Comparison of ENCODE assay signal across 10 cellular contexts in genomic region chr3:14143271-14143605, GRCh38. TPM values are rescaled to one million over a fixed set of nuclear protein-coding genes. Genes with fewer than 3 reads are reported as not detected.
DNase-seq lines count a peak whose midpoint lies in the region; ATAC-seq and TF ChIP-seq lines count a peak whose summit lies in the region.
"Had no signal": no experiment of that assay in that cellular context is flagged by ENCODE, and none has a peak within 500 bp of the region (broad histone marks: within the 10 kb centered on the region; RNA-seq: fewer than 3 reads in every experiment).

No MANE protein-coding gene starts in this region.

- POLR2A ChIA-PET in activated CD4-positive, alpha-beta memory T cell treated with anti-CD3 and anti-CD28 coated beads for 36 hours (lab: Charles Lee): interaction anchor here (1.4 to 5.3 kb wide), 4 partner anchors 9 to 35 kb away, joined by 6 to 52 read pairs (median 18); partner anchors contain the start of genes CHCHD4, LSM3, TMEM43 and XPC

- no peak overlapping the region for H2AFZ ChIP-seq in neural progenitor cell (replicated peaks)

- no peak for ATAC-seq in HG03108 (IDR thresholded peaks at IDR 0.05; ENCODE audit: unreplicated experiment)
- no peak for ATAC-seq in GM21825 (IDR thresholded peaks at IDR 0.05; ENCODE audit: unreplicated experiment)
- ATAC-seq: WTC11 had no signal

- no peak overlapping the region for H3K4me2 ChIP-seq in neural progenitor cell

- no peak for TF ChIP-seq POLR2A in spleen (IDR thresholded peaks at IDR 0.05)

- no peaks in the 10 kb centered on the region for H3K27me3 Mint-ChIP-seq in activated CD4-positive, alpha-beta memory T cell treated with anti-CD3 and anti-CD28 coated beads for 36 hours
- peaks cover 2% of the 10 kb centered on the region for H3K27me3 Mint-ChIP-seq in neural progenitor cell (ENCODE audit: insufficient read depth, low read depth)

- 87 to 96% (median 94%) methylated on average over 4 of the region's 4 CpGs for WGBS in spleen, 5 donors

- H3K9ac ChIP-seq in neural progenitor cell: no peak overlapping the region

- H4K20me1 ChIP-seq in neural progenitor cell (ENCODE audit: low read depth): no peaks in the 10 kb centered on the region

- intact Hi-C loops in activated CD4-positive, alpha-beta memory T cell treated with anti-CD3 and anti-CD28 coated beads for 36 hours (cut with micrococcal nuclease): no loop called here
- intact Hi-C loops in spleen (cut with DNase I; ENCODE audit: low total_unique reads): no loop called here

- H3K79me2 ChIP-seq in neural progenitor cell (ENCODE audit: low read depth): no peaks in the 10 kb centered on the region

- no peak overlapping the region for H3K4me3 Mint-ChIP-seq in activated CD4-positive, alpha-beta memory T cell treated with anti-CD3 and anti-CD28 coated beads for 36 hours
- H3K4me3 Mint-ChIP-seq in neural progenitor cell: no peak overlapping the region
- H3K4me3 Mint-ChIP-seq: WTC11 had no signal

- H3K4me3 ChIP-seq in spleen (no peak overlapping the region), neural progenitor cell (no peak overlapping the region)

- H3K36me3 ChIP-seq in spleen (peaks cover 0 to 81% (median 60%) of the 10 kb centered on the region in 6 donors), neural progenitor cell (no peaks in the 10 kb centered on the region)

- H3K9me3 Mint-ChIP-seq in activated CD4-positive, alpha-beta memory T cell treated with anti-CD3 and anti-CD28 coated beads for 36 hours: no peaks in the 10 kb centered on the region
- H3K9me3 Mint-ChIP-seq in neural progenitor cell: no peaks in the 10 kb centered on the region
- H3K9me3 Mint-ChIP-seq: WTC11 had no signal

- H3K27me3 ChIP-seq in spleen (replicated peaks in 1 of 7): no peaks in the 10 kb centered on the region
- no peaks in the 10 kb centered on the region for H3K27me3 ChIP-seq in neural progenitor cell

- CTCF ChIA-PET in activated CD4-positive, alpha-beta memory T cell treated with anti-CD3 and anti-CD28 coated beads for 36 hours (lab: Charles Lee): interaction anchor here (0.9 to 3.6 kb wide), 2 partner anchors 10 to 19 kb away, joined by 3 to 21 read pairs; partner anchors contain the start of genes CHCHD4 and TMEM43

- TF ChIP-seq CTCF in spleen (IDR thresholded peaks at IDR 0.05 in 8 of 11, conservative IDR thresholded peaks at IDR 0.05 in 3 of 11) (no peak), neural progenitor cell (IDR thresholded peaks at IDR 0.05) (no peak)

- peak overlapping the region; percentile 85 for H3K27ac Mint-ChIP-seq in activated CD4-positive, alpha-beta memory T cell treated with anti-CD3 and anti-CD28 coated beads for 36 hours
- no peak overlapping the region for H3K27ac Mint-ChIP-seq in neural progenitor cell
- H3K27ac Mint-ChIP-seq: WTC11 had no signal

- H3K4me1 Mint-ChIP-seq in activated CD4-positive, alpha-beta memory T cell treated with anti-CD3 and anti-CD28 coated beads for 36 hours (ENCODE audit: low read depth): peaks cover 59% of the 10 kb centered on the region
- H3K4me1 Mint-ChIP-seq in neural progenitor cell: peaks cover 21% of the 10 kb centered on the region

- DNase-seq in HCEC 1CT: peak; percentile 42
- no peak for DNase-seq in activated CD4-positive, alpha-beta memory T cell treated with anti-CD3 and anti-CD28 coated beads for 36 hours
- DNase-seq in fibroblast of peridontal ligament (ENCODE audit: extremely low read depth): peak; percentile 51
- no peak for DNase-seq in spleen
- DNase-seq in neural progenitor cell (ENCODE audit: low spot score): no peak
- no peak for DNase-seq in NCI-H774 (lab: John Stamatoyannopoulos, UW)
- DNase-seq: NCI-H2081 treated with DMSO at 0.1 percent for 48 hours had no signal

- H3K36me3 Mint-ChIP-seq in activated CD4-positive, alpha-beta memory T cell treated with anti-CD3 and anti-CD28 coated beads for 36 hours: peaks cover 35% of the 10 kb centered on the region
- H3K36me3 Mint-ChIP-seq in neural progenitor cell: peaks cover 27% of the 10 kb centered on the region

- no peaks in the 10 kb centered on the region for H3F3A ChIP-seq in neural progenitor cell (ENCODE audit: low read depth)

- peaks cover 22 to 67% (median 49%) of the 10 kb centered on the region in 6 donors for H3K4me1 ChIP-seq in spleen
- H3K4me1 ChIP-seq in neural progenitor cell: no peaks in the 10 kb centered on the region

- H3K27ac ChIP-seq in spleen: peak overlapping the region in 7 of 8 donors; percentile 85 to 90 (median 88)
- H3K27ac ChIP-seq in neural progenitor cell: no peak overlapping the region

- no peaks in the 10 kb centered on the region for H3K9me3 ChIP-seq in spleen
- no peaks in the 10 kb centered on the region for H3K9me3 ChIP-seq in neural progenitor cell (ENCODE audit: low read depth)

RNA-seq across cellular contexts. Expression of gene TMEM43, which starts 18.4 kb away (rescaled TPM):
- 10 to 100 TPM; 31.0 to 32.4 TPM for total RNA-seq in activated CD4-positive, alpha-beta memory T cell treated with anti-CD3 and anti-CD28 coated beads for 36 hours
- total RNA-seq in spleen (10 to 100 TPM; 40.5 to 64.2 (median 53.9) TPM), neural progenitor cell (ENCODE audit: low replicate concordance) (19.7 and 22.0 TPM in 2 replicates)
- 10 to 100 TPM; 18.7 to 22.8 (median 22.5) TPM for polyA plus RNA-seq in spleen

RNA-seq across cellular contexts. Expression of gene CHCHD4, which starts 18.6 kb away (rescaled TPM):
- total RNA-seq in activated CD4-positive, alpha-beta memory T cell treated with anti-CD3 and anti-CD28 coated beads for 36 hours: 10 to 100 TPM; 17.5 to 19.2 TPM
- total RNA-seq in spleen: 10 to 100 TPM in 3 of 7 donors, 1 to 10 TPM in 4; 8.5 to 17.1 (median 9.5) TPM
- polyA plus RNA-seq in spleen: 10 to 100 TPM in 2 of 3 donors, 1 to 10 TPM in 1; 8.4 to 14.1 (median 12.1) TPM
- 7.6 and 9.2 TPM in 2 replicates for total RNA-seq in neural progenitor cell (ENCODE audit: low replicate concordance)

RNA-seq across cellular contexts. Expression of gene XPC, which starts 35.2 kb away (rescaled TPM):
- total RNA-seq in activated CD4-positive, alpha-beta memory T cell treated with anti-CD3 and anti-CD28 coated beads for 36 hours: 10 to 100 TPM; 27.8 to 31.6 TPM
- total RNA-seq in spleen (10 to 100 TPM; 31.5 to 65.6 (median 51.3) TPM), neural progenitor cell (ENCODE audit: low replicate concordance) (33.4 and 44.1 TPM in 2 replicates)
- polyA plus RNA-seq in spleen: 10 to 100 TPM; 16.1 to 25.0 (median 23.2) TPM

RNA-seq across cellular contexts. Expression of gene LSM3, which starts 35.4 kb away (rescaled TPM):
- 10 to 100 TPM; 22.1 to 22.9 TPM for total RNA-seq in activated CD4-positive, alpha-beta memory T cell treated with anti-CD3 and anti-CD28 coated beads for 36 hours
- total RNA-seq in spleen (10 to 100 TPM in 2 of 7 donors, 1 to 10 TPM in 5; 7.5 to 13.2 (median 9.4) TPM), neural progenitor cell (ENCODE audit: low replicate concordance) (20.9 and 36.2 TPM in 2 replicates)
- 10 to 100 TPM in 2 of 3 donors, 1 to 10 TPM in 1; 9.8 to 15.8 (median 14.4) TPM for polyA plus RNA-seq in spleen

Comparison
In these comparisons a context has a peak if more than half of its experiments do, and no peak if none do; other contexts are left out.
1. DNase-seq: peak in HCEC 1CT (single experiment) and fibroblast of peridontal ligament (single experiment); none in activated CD4-positive, alpha-beta memory T cell treated with anti-CD3 and anti-CD28 coated beads for 36 hours (single experiment), spleen (single experiment), neural progenitor cell (single experiment) and NCI-H774 (single experiment).